Comparison of ENCODE assay signal across 32 cellular contexts in genomic region chr6:21444861-21445260, GRCh38.
"Had no signal": no experiment of that assay in that cellular context is flagged by ENCODE, and none has a peak within 500 bp of the region (broad histone marks: within the 10 kb centered on the region; RNA-seq: fewer than 3 reads in every experiment).

No MANE protein-coding gene starts in this region.

- H3K4me1 ChIP-seq: Peyer's patch had no signal

- H3K36me3 Mint-ChIP-seq: activated CD4-positive, alpha-beta memory T cell treated with anti-CD3 and anti-CD28 coated beads for 36 hours; activated naive CD4-positive, alpha-beta T cell treated with anti-CD3 and anti-CD28 coated beads, Interleukin-2, amount 10 ng/mL, durations not matched to agents 7 days and 5 days; activated naive CD8-positive, alpha-beta T cell; brain had no signal

- DNase-seq: activated B cell treated with CpG ODN at 0.5 μM for 24 hours; activated CD4-positive, alpha-beta memory T cell treated with anti-CD3 and anti-CD28 coated beads for 36 hours; activated CD4-positive, alpha-beta T cell treated with anti-CD3 and anti-CD28 coated beads for 4 hours; activated CD4-positive, alpha-beta T cell treated with anti-CD3 and anti-CD28 coated beads, Interleukin-2, amount 50 U/mL, for 1 hour; activated CD4-positive, CD25-positive, alpha-beta regulatory T cell treated with anti-CD3 and anti-CD28 coated beads, Interleukin-2, amount 50 U/mL, for 72 hours; activated CD8-positive, alpha-beta memory T cell treated with anti-CD3 and anti-CD28 coated beads, Interleukin-2, amount 50 U/mL, for 4 hours; activated effector memory CD4-positive, alpha-beta T cell treated with Interleukin-2 at 50 U/mL for 16 hours; activated naive CD4-positive, alpha-beta T cell treated with anti-CD3 and anti-CD28 coated beads, Interleukin-2, amount 10 ng/mL, durations not matched to agents 7 days and 5 days; activated naive CD8-positive, alpha-beta T cell treated with anti-CD3 and anti-CD28 coated beads, Interleukin-2, amount 50 U/mL, for 24 hours; activated T-cell treated with anti-CD3 and anti-CD28 coated beads, Interleukin-2, amount 50 U/mL, for 48 hours; anterior cingulate cortex; NCI-H1092 treated with DMSO at 0.1 percent for 48 hours; NCI-H1417; NCI-H146; NCI-H187 treated with DMSO at 0.1 percent for 48 hours; NCI-H2081; NCI-H2171 treated with DMSO at 0.1 percent for 48 hours; NCI-H226; NCI-H446 treated with DMSO at 0.1 percent for 48 hours; NCI-H524; NCI-H69; NK-92 treated with Interleukin-12 subunit alpha and Interleukin-12 subunit beta, amount 100 ng/mL, for 24 hours; PC-3; Peyer's patch; Right ventricle myocardium superior; SW 1271; T-helper 1 cell; T-helper 2 cell; T-helper 9 cell had no signal

- ATAC-seq: activated naive CD8-positive, alpha-beta T cell treated with anti-CD3 and anti-CD28 coated beads, Interleukin-2, amount 50 U/mL, for 24 hours had no signal

- H3K27ac Mint-ChIP-seq: activated B cell treated with CpG ODN at 0.5 μM for 24 hours; activated CD4-positive, alpha-beta memory T cell treated with anti-CD3 and anti-CD28 coated beads for 36 hours; activated naive CD4-positive, alpha-beta T cell treated with anti-CD3 and anti-CD28 coated beads, Interleukin-2, amount 10 ng/mL, durations not matched to agents 7 days and 5 days; activated naive CD8-positive, alpha-beta T cell; activated naive CD8-positive, alpha-beta T cell treated with anti-CD3 and anti-CD28 coated beads, Interleukin-2, amount 50 U/mL, for 24 hours had no signal

- H3K4me1 Mint-ChIP-seq: activated B cell treated with CpG ODN at 0.5 μM for 24 hours; activated naive CD4-positive, alpha-beta T cell treated with anti-CD3 and anti-CD28 coated beads, Interleukin-2, amount 10 ng/mL, durations not matched to agents 7 days and 5 days; brain had no signal

- H3K4me3 Mint-ChIP-seq: activated B cell treated with CpG ODN at 0.5 μM for 24 hours; activated CD4-positive, alpha-beta memory T cell treated with anti-CD3 and anti-CD28 coated beads for 36 hours; activated naive CD4-positive, alpha-beta T cell treated with anti-CD3 and anti-CD28 coated beads, Interleukin-2, amount 10 ng/mL, durations not matched to agents 7 days and 5 days; activated naive CD8-positive, alpha-beta T cell; activated naive CD8-positive, alpha-beta T cell treated with anti-CD3 and anti-CD28 coated beads, Interleukin-2, amount 50 U/mL, for 24 hours; brain had no signal

- H3K9me3 Mint-ChIP-seq: activated B cell treated with CpG ODN at 0.5 μM for 24 hours; activated CD4-positive, alpha-beta memory T cell treated with anti-CD3 and anti-CD28 coated beads for 36 hours; activated naive CD4-positive, alpha-beta T cell treated with anti-CD3 and anti-CD28 coated beads, Interleukin-2, amount 10 ng/mL, durations not matched to agents 7 days and 5 days; activated naive CD8-positive, alpha-beta T cell treated with anti-CD3 and anti-CD28 coated beads, Interleukin-2, amount 50 U/mL, for 24 hours; brain had no signal

- H3K27ac ChIP-seq: Peyer's patch, VCaP had no signal

- H3K9me3 ChIP-seq: Peyer's patch had no signal

- H3K4me3 ChIP-seq: Peyer's patch had no signal

- H3K27me3 ChIP-seq: Peyer's patch had no signal

- H3K36me3 ChIP-seq: Peyer's patch had no signal

- H3K27me3 Mint-ChIP-seq: activated B cell treated with CpG ODN at 0.5 μM for 24 hours, brain had no signal
